Comparison of ENCODE assay signal across 1 cellular context in the genomic region with DNA sequence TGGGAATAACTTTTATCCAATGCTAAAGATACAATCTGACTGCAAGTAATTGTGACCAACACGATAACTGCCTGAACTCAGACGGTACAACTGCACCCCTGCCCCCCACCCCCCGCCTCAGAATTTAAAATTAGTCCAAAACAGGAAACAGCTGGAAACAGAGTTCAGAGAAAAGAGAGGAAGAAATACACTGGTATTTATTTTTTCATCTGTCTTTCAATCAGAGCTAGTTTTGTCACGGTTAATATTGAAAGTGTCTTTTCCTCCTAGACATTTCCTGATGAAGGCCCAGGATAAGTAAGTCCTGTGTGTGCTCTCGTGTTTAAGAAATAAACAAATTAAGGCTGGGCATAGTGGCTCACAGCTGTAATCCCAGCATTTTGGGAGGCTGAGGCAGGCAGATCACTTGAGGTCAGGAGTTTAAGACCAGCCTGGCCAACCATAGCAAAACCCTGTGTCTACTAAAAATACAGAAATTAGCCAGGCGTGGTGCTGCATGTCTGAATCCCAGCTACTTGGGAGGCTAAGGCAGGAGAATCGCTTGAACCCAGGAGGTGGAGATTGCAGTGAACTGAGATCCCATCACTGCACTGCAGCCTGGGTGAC.
TF ChIP-seq lines count a peak whose summit lies in the region.

No MANE protein-coding gene starts in this region.

TF ChIP-seq in GM12878, 131 proteins besides CTCF, POLR2A, EP300 and RAD21:
- TF ChIP-seq TARDBP (IDR thresholded peaks at IDR 0.05; ENCODE audit: borderline replicate concordance) = no peak
- TF ChIP-seq CBFB (IDR thresholded peaks at IDR 0.05; ENCODE audit: low read depth) = no peak
